ENCODE assay signal across 7 cellular contexts in the genomic region with DNA sequence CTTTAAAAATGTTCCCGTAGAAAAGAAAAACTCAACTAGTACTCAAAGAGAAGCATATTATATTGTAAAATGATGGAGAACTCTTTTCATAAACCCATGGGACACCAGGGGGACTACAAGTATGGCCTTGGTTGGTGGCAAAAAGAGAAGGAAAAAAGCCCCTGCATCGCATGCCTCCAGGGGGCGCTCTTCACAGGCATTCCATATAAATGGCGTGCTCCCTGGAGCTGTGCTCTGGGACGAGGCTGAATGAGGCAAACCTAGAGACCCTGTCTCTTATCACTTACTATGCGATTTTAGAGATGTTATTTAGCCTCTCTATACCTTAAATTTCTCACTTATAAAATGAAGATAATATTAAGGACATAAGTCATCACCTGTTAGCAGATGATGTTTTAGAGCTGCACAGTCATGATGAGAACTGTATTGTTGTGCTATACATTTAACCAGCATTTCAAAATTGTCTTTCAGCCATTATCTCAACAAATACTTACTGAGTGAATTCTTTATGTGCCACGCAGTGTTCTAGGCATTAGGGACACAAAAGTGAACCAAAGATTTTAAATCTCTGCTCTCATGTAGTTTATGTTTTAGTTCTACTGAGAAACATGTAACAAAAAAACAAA.
DNase-seq lines count a peak whose midpoint lies in the region; ATAC-seq and TF ChIP-seq lines count a peak whose summit lies in the region.

No MANE protein-coding gene starts in this region.

- no peak overlapping the region for H3K4me3 ChIP-seq in astrocyte of the cerebellum (ENCODE audit: low read depth, low read length)

- in situ Hi-C loops in astrocyte of the cerebellum (cut with HindIII; ENCODE audit: low sequenced_read_pairs), result no loop called here

- peak; percentile 83 for TF ChIP-seq CTCF in GM12873 (IDR thresholded peaks at IDR 0.05; ENCODE audit: insufficient read depth, low read depth, low read length, missing control alignments)
- TF ChIP-seq CTCF in astrocyte of the cerebellum (IDR thresholded peaks at IDR 0.05; ENCODE audit: low read depth, low read length, missing control alignments), result peak; percentile 77

- peak; percentile 25 for DNase-seq in T follicular helper cell (ENCODE audit: low read depth)
- DNase-seq in astrocyte of the cerebellum (ENCODE audit: low read depth), result no peak
- peak; percentile 68 for DNase-seq in iPS-NIHi11 (ENCODE audit: low spot score)
- DNase-seq in stimulated activated CD4-positive, alpha-beta T cell treated with anti-CD3 and anti-CD28 coated beads, Interleukin-2, amount 100 ng/mL, for 4 hours (ENCODE audit: low read depth), result peak; percentile 11

- ATAC-seq in HG03571 (IDR thresholded peaks at IDR 0.05; ENCODE audit: unreplicated experiment) (peak; percentile 62), GM21381 (IDR thresholded peaks at IDR 0.05; ENCODE audit: unreplicated experiment) (no peak)
